Comparison of ENCODE assay signal across 9 cellular contexts in the genomic region with DNA sequence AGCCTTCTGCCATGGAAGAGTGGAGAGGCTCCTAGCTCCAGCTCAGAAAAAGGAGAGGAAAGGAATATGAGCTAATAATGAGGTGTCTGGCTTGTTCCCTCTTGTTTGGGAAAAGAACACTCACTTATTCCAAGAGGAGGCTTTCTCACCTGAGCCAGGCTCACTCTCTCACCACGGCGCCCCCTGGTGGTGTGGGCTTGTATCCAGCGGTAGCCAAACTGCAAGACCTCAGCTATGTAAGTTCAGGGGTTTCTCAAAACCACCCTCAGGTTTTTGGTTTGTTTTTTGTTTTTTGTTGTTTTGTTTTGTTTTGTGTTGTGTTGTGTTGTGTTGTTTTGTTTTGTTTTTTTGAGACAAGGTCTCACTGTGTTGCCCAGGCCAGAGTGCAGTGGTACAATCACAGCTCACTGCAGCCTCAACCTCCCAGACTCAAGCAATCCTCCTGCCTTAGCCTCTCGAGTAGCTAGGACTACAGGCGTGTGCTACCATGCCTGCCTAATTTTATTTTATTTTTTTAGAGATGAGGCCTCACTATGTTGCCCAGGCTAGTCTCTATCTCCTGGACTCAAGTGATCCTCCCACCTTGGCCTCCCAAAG.
DNase-seq lines count a peak whose midpoint lies in the region; FAIRE-seq and TF ChIP-seq lines count a peak whose summit lies in the region.
"Had no signal": no experiment of that assay in that cellular context is flagged by ENCODE, and none has a peak within 500 bp of the region (broad histone marks: within the 10 kb centered on the region; RNA-seq: fewer than 3 reads in every experiment).

No MANE protein-coding gene starts in this region.

- in situ Hi-C loops in astrocyte of the spinal cord (cut with HindIII; ENCODE audit: low sequenced_read_pairs): no loop called here

- no peak overlapping the region for H3K4me2 ChIP-seq in keratinocyte (ENCODE audit: control insufficient read depth, extremely low read depth, insufficient read depth, low read depth, low read length)
- H3K4me2 ChIP-seq: BLaER1 had no signal

- no peaks in the 10 kb centered on the region for H3K27me3 ChIP-seq in keratinocyte (ENCODE audit: control insufficient read depth, extremely low read depth, insufficient read depth, low read length)
- H3K27me3 ChIP-seq: BLaER1 had no signal

- dilution Hi-C loops in keratinocyte (cut with MboI; ENCODE audit: extremely low pct_ligation_motif_present, low sequenced_read_pairs): no loop called here

- no peak overlapping the region for H2AFZ ChIP-seq in keratinocyte (ENCODE audit: control insufficient read depth, low read length)

- H4K20me1 ChIP-seq in keratinocyte (ENCODE audit: control insufficient read depth, extremely low read depth, insufficient read depth, low read length): no peaks in the 10 kb centered on the region
- H4K20me1 ChIP-seq: BLaER1 had no signal

- FAIRE-seq in keratinocyte (lab: Jason Lieb, UNC): no peak

- H3K36me3 ChIP-seq in keratinocyte (ENCODE audit: control insufficient read depth in 2 of 2, extremely low read depth in 1 of 2, insufficient read depth in 2 of 2, low read length in 2 of 2): no peaks in the 10 kb centered on the region
- H3K36me3 ChIP-seq: BLaER1 had no signal

- no peaks in the 10 kb centered on the region for H3K4me1 ChIP-seq in keratinocyte (ENCODE audit: control insufficient read depth, extremely low read depth, insufficient read depth, low read length)
- H3K4me1 ChIP-seq: BLaER1 had no signal

- H3K9me3 ChIP-seq in keratinocyte (ENCODE audit: control insufficient read depth, low read depth, low read length): no peaks in the 10 kb centered on the region
- H3K9me3 ChIP-seq: BLaER1 had no signal

- H3K4me3 ChIP-seq in astrocyte of the spinal cord (ENCODE audit: low read depth, low read length): no peak overlapping the region
- H3K4me3 ChIP-seq in keratinocyte (ENCODE audit: control insufficient read depth in 2 of 3, extremely low read depth in 1 of 3, insufficient read depth in 2 of 3, low read depth in 1 of 3, low read length in 3 of 3): no peak overlapping the region
- H3K4me3 ChIP-seq: BLaER1 had no signal

- H3K27ac ChIP-seq in keratinocyte (ENCODE audit: control insufficient read depth, insufficient read depth, low read length): no peak overlapping the region
- H3K27ac ChIP-seq: BLaER1 had no signal

- H3K9me1 ChIP-seq in keratinocyte (ENCODE audit: control insufficient read depth, extremely low read depth, insufficient read depth, low read length): no peaks in the 10 kb centered on the region

- TF ChIP-seq CTCF in astrocyte of the spinal cord (IDR thresholded peaks at IDR 0.05; ENCODE audit: low read depth, low read length) (peak; percentile 79), keratinocyte (optimal IDR thresholded peaks at IDR 0.05 in 1 of 3, IDR thresholded peaks at IDR 0.05 in 1 of 3, conservative IDR thresholded peaks at IDR 0.05 in 1 of 3; ENCODE audit: extremely low read depth in 1 of 3, insufficient read depth in 2 of 3, low read length in 3 of 3) (peak; percentile 57 to 82 (median 71))

- DNase-seq in NCI-H1436 (lab: John Stamatoyannopoulos, UW) (peak; percentile 58), NCI-H1436 treated with DMSO at 0.1 percent for 48 hours (lab: John Stamatoyannopoulos, UW) (no peak), M059J (ENCODE audit: low read depth) (peak; percentile 61), T-helper 9 cell (peak; percentile 71), astrocyte of the spinal cord (ENCODE audit: low read depth, low spot score) (peak; percentile 30), keratinocyte (ENCODE audit: low read depth, low spot score) (no peak), dedifferentiated amniotic fluid mesenchymal stem cell (ENCODE audit: extremely low spot score) (no peak)
- peak; percentile 48 to 76 for DNase-seq in stimulated activated CD4-positive, alpha-beta T cell treated with anti-CD3 and anti-CD28 coated beads, Interleukin-4, amount 100 ng/mL, for 4 hours

- no peaks in the 10 kb centered on the region for H3K79me2 ChIP-seq in keratinocyte (ENCODE audit: control insufficient read depth, insufficient read depth, low read length)

- no peak overlapping the region for H3K9ac ChIP-seq in keratinocyte (ENCODE audit: control insufficient read depth, extremely low read depth, insufficient read depth, low read length)
- H3K9ac ChIP-seq: BLaER1 had no signal

Comparison
In these comparisons a context has a peak if more than half of its experiments do, and no peak if none do; other contexts are left out.
1. DNase-seq: peak in NCI-H1436 (single experiment), M059J (single experiment), T-helper 9 cell (single experiment), astrocyte of the spinal cord (single experiment) and stimulated activated CD4-positive, alpha-beta T cell treated with anti-CD3 and anti-CD28 coated beads, Interleukin-4, amount 100 ng/mL, for 4 hours (2 of 2); none in NCI-H1436 treated with DMSO at 0.1 percent for 48 hours (single experiment), keratinocyte (single experiment) and dedifferentiated amniotic fluid mesenchymal stem cell (single experiment).